8 cellular contexts compared by ENCODE assay signal in genomic region chr2:16666453-16666801, GRCh38. TPM values are rescaled to one million over a fixed set of nuclear protein-coding genes. Genes with fewer than 3 reads are reported as not detected.
DNase-seq lines count a peak whose midpoint lies in the region; ATAC-seq and TF ChIP-seq lines count a peak whose summit lies in the region.

No MANE protein-coding gene starts in this region.

- peaks cover 7% of the 10 kb centered on the region for H3K27me3 ChIP-seq in mammary epithelial cell (ENCODE audit: insufficient read depth, low read length)

- no peaks in the 10 kb centered on the region for H3K27me3 Mint-ChIP-seq in IgD-negative memory B cell
- H3K27me3 Mint-ChIP-seq in natural killer cell treated with Interleukin-12 subunit alpha and Interleukin-12 subunit beta and Interleukin-15 and Interleukin-18, amount 100 ng/mL, for 72 hours: no peaks in the 10 kb centered on the region

- H3K4me3 ChIP-seq in mammary epithelial cell (replicated peaks in 1 of 3; ENCODE audit: insufficient read depth in 1 of 3, low read depth in 2 of 3, low read length in 3 of 3) (no peak overlapping the region), mucosa of descending colon (no peak overlapping the region)

- H3K27ac Mint-ChIP-seq in IgD-negative memory B cell: peak overlapping the region; percentile 95 to 100 (median 96)
- peak overlapping the region; percentile 84 to 93 for H3K27ac Mint-ChIP-seq in natural killer cell treated with Interleukin-12 subunit alpha and Interleukin-12 subunit beta and Interleukin-15 and Interleukin-18, amount 100 ng/mL, for 72 hours

- H2AFZ ChIP-seq in mammary epithelial cell (ENCODE audit: low read depth, low read length): no peak overlapping the region

- no peaks in the 10 kb centered on the region for H3K79me2 ChIP-seq in mammary epithelial cell (ENCODE audit: insufficient read depth, low read length)

- BruUV-seq in mammary epithelial cell (replicated peaks; lab: Mats Ljungman, UMichigan): no TSS peak

- H3K4me3 Mint-ChIP-seq in IgD-negative memory B cell: peak overlapping the region; percentile 94 to 100 (median 98)
- peak overlapping the region; percentile 98 for H3K4me3 Mint-ChIP-seq in natural killer cell treated with Interleukin-12 subunit alpha and Interleukin-12 subunit beta and Interleukin-15 and Interleukin-18, amount 100 ng/mL, for 72 hours

- CTCF ChIA-PET in mammary epithelial cell (lab: Charles Lee; ENCODE audit: low non-redundant PET): no interaction called here

- H3K9me3 Mint-ChIP-seq in IgD-negative memory B cell: no peaks in the 10 kb centered on the region
- H3K9me3 Mint-ChIP-seq in natural killer cell treated with Interleukin-12 subunit alpha and Interleukin-12 subunit beta and Interleukin-15 and Interleukin-18, amount 100 ng/mL, for 72 hours: no peaks in the 10 kb centered on the region

- H4K20me1 ChIP-seq in mammary epithelial cell (ENCODE audit: insufficient read depth, low read length): no peaks in the 10 kb centered on the region

- WGBS in mammary epithelial cell (ENCODE audit: low coverage, missing lambda C conversion rate): 60% methylated on average over 8 of the region's 8 CpGs

- H3K4me2 ChIP-seq in mammary epithelial cell (ENCODE audit: insufficient read depth, low read depth, low read length): peak overlapping the region; percentile 93

- H3K27ac ChIP-seq in mammary epithelial cell (ENCODE audit: insufficient read depth, low read depth, low read length): no peak overlapping the region

- H3K9me3 ChIP-seq in ES-I3 (ENCODE audit: control insufficient read depth, insufficient read depth, low read length) (no peaks in the 10 kb centered on the region), mammary epithelial cell (replicated peaks; ENCODE audit: insufficient read depth, low read length) (no peaks in the 10 kb centered on the region), mucosa of descending colon (no peaks in the 10 kb centered on the region)

- no peaks in the 10 kb centered on the region for H3K36me3 Mint-ChIP-seq in IgD-negative memory B cell
- no peaks in the 10 kb centered on the region for H3K36me3 Mint-ChIP-seq in natural killer cell treated with Interleukin-12 subunit alpha and Interleukin-12 subunit beta and Interleukin-15 and Interleukin-18, amount 100 ng/mL, for 72 hours

- no peak for DNase-seq in mammary epithelial cell
- no peak for DNase-seq in natural killer cell treated with Interleukin-12 subunit alpha and Interleukin-12 subunit beta and Interleukin-15 and Interleukin-18, amount 100 ng/mL, for 72 hours (ENCODE audit: low spot score)
- no peak for DNase-seq in NCI-H526 (lab: John Stamatoyannopoulos, UW)
- DNase-seq in mucosa of descending colon: no peak
- DNase-seq in KBM-7: no peak

- no peaks in the 10 kb centered on the region for H3K36me3 ChIP-seq in ES-I3 (ENCODE audit: insufficient read depth, low read length)
- no peaks in the 10 kb centered on the region for H3K36me3 ChIP-seq in mammary epithelial cell (ENCODE audit: insufficient read depth, low read length)
- no peaks in the 10 kb centered on the region for H3K36me3 ChIP-seq in mucosa of descending colon (ENCODE audit: low read depth)

- peaks cover 31 to 43% (median 38%) of the 10 kb centered on the region in 3 donors for H3K4me1 Mint-ChIP-seq in IgD-negative memory B cell
- H3K4me1 Mint-ChIP-seq in natural killer cell treated with Interleukin-12 subunit alpha and Interleukin-12 subunit beta and Interleukin-15 and Interleukin-18, amount 100 ng/mL, for 72 hours (ENCODE audit: low read depth in 2 of 2): peaks cover 45 to 47% of the 10 kb centered on the region in 2 donors

- peak in 1 of 2 donors; percentile 40 for ATAC-seq in natural killer cell treated with Interleukin-12 subunit alpha and Interleukin-12 subunit beta and Interleukin-15 and Interleukin-18, amount 100 ng/mL, for 72 hours
- ATAC-seq in HG03025 (IDR thresholded peaks at IDR 0.05; ENCODE audit: low FRiP score, unreplicated experiment): no peak
- no peak for ATAC-seq in mucosa of descending colon

- intact Hi-C loops in mammary epithelial cell (cut with micrococcal nuclease) (loop anchor here (5.0 kb wide), 1 partner anchor 44 kb away; no protein-coding TSS in a partner anchor), mucosa of descending colon (cut with DNase I, micrococcal nuclease) (no loop called here)

- dilution Hi-C loops in mammary epithelial cell (cut with HindIII; ENCODE audit: low sequenced_read_pairs): loop anchor here (5.0 kb wide), 2 partner anchors 46 to 76 kb away; no protein-coding TSS in a partner anchor

- TF ChIP-seq CTCF in mammary epithelial cell (conservative IDR thresholded peaks at IDR 0.05 in 1 of 2, IDR thresholded peaks at IDR 0.05 in 1 of 2; ENCODE audit: extremely low read depth in 1 of 2, insufficient read depth in 1 of 2, low read depth in 1 of 2, low read length in 2 of 2) (no peak), mucosa of descending colon (IDR thresholded peaks at IDR 0.05) (no peak)

- in situ Hi-C loops in mammary epithelial cell (cut with MboI; ENCODE audit: low sequenced_read_pairs in 2 of 2): no loop called here
- in situ Hi-C loops in KBM-7 (cut with MboI; ENCODE audit: low pct_unique_long_range_greater_than_20kb, low sequenced_read_pairs): no loop called here

- H3K9ac ChIP-seq in ES-I3 (ENCODE audit: low read depth, low read length): peak overlapping the region; percentile 57; the same call in 1 of the 2 replicates
- no peak overlapping the region for H3K9ac ChIP-seq in mammary epithelial cell (ENCODE audit: insufficient read depth, low read length)

- peaks cover 16% of the 10 kb centered on the region for H3K4me1 ChIP-seq in ES-I3 (ENCODE audit: insufficient read depth, low read length)
- peaks cover 6% of the 10 kb centered on the region for H3K4me1 ChIP-seq in mammary epithelial cell (ENCODE audit: insufficient read depth, low read length)
- peaks cover 5% of the 10 kb centered on the region for H3K4me1 ChIP-seq in mucosa of descending colon (ENCODE audit: low read depth)

RNA-seq across cellular contexts. Expression of gene CYRIA, which starts 0.8 kb away (rescaled TPM):
- polyA plus RNA-seq in IgD-negative memory B cell (31.0 TPM), mammary epithelial cell (0.62 TPM)
- total RNA-seq in mammary epithelial cell (1 to 10 TPM; 1.1 to 2.0 TPM), mucosa of descending colon (10 to 100 TPM in 1 of 3 donors, 1 to 10 TPM in 2; 2.2 to 18.0 (median 3.5) TPM)
- 3.7 TPM for polyA minus RNA-seq in mammary epithelial cell
- total RNA-seq in natural killer cell treated with Interleukin-12 subunit alpha and Interleukin-12 subunit beta and Interleukin-15 and Interleukin-18, amount 100 ng/mL, for 72 hours: 10 to 100 TPM in 1 of 2 donors, 1 to 10 TPM in 1; 5.1 to 13.3 TPM
